ENCODE assay signal across 9 cellular contexts in genomic region chr3:72380193-72380592, GRCh38.
DNase-seq lines count a peak whose midpoint lies in the region; TF ChIP-seq lines count a peak whose summit lies in the region.
"Had no signal": no experiment of that assay in that cellular context is flagged by ENCODE, and none has a peak within 500 bp of the region (broad histone marks: within the 10 kb centered on the region; RNA-seq: fewer than 3 reads in every experiment).

No MANE protein-coding gene starts in this region.

- CTCF ChIA-PET in mammary epithelial cell (lab: Charles Lee; ENCODE audit: low non-redundant PET) = no interaction called here

- H3K27ac ChIP-seq in mammary epithelial cell (ENCODE audit: insufficient read depth, low read depth, low read length) (peak overlapping the region; percentile 11), layer of hippocampus (ENCODE audit: low read depth, low read length) (peak overlapping the region; percentile 87), spleen (no peak overlapping the region)

- no TSS peak for BruUV-seq in mammary epithelial cell (replicated peaks; lab: Mats Ljungman, UMichigan)

- H3K27me3 ChIP-seq in mammary epithelial cell (ENCODE audit: insufficient read depth, low read length) = no peaks in the 10 kb centered on the region
- no peaks in the 10 kb centered on the region for H3K27me3 ChIP-seq in layer of hippocampus (ENCODE audit: control insufficient read depth, insufficient read depth, low read length)
- H3K27me3 ChIP-seq in spleen (replicated peaks in 1 of 7) = no peaks in the 10 kb centered on the region

- peaks cover 26% of the 10 kb centered on the region for H3K4me1 ChIP-seq in mammary epithelial cell (ENCODE audit: insufficient read depth, low read length)
- H3K4me1 ChIP-seq in spleen = peaks cover 17 to 96% (median 57%) of the 10 kb centered on the region in 6 donors

- TF ChIP-seq CTCF in mammary epithelial cell (conservative IDR thresholded peaks at IDR 0.05 in 1 of 2, IDR thresholded peaks at IDR 0.05 in 1 of 2; ENCODE audit: extremely low read depth in 1 of 2, insufficient read depth in 1 of 2, low read depth in 1 of 2, low read length in 2 of 2) (no peak), spleen (IDR thresholded peaks at IDR 0.05 in 8 of 11, conservative IDR thresholded peaks at IDR 0.05 in 3 of 11) (no peak)

- no peaks in the 10 kb centered on the region for H3K9me3 ChIP-seq in mammary epithelial cell (replicated peaks; ENCODE audit: insufficient read depth, low read length)
- no peaks in the 10 kb centered on the region for H3K9me3 ChIP-seq in spleen

- no peak overlapping the region for H3K9ac ChIP-seq in mammary epithelial cell (ENCODE audit: insufficient read depth, low read length)

- H3K79me2 ChIP-seq in mammary epithelial cell (ENCODE audit: insufficient read depth, low read length) = peaks cover 68% of the 10 kb centered on the region

- TF ChIP-seq POLR2A in spleen (IDR thresholded peaks at IDR 0.05) = no peak

- H3K36me3 ChIP-seq in mammary epithelial cell (ENCODE audit: insufficient read depth, low read length) (peaks cover 14% of the 10 kb centered on the region), spleen (peaks cover 3 to 32% (median 20%) of the 10 kb centered on the region in 6 donors)

- dilution Hi-C loops in mammary epithelial cell (cut with HindIII; ENCODE audit: low sequenced_read_pairs) = no loop called here

- H3K4me3 ChIP-seq in mammary epithelial cell (replicated peaks in 1 of 3; ENCODE audit: insufficient read depth in 1 of 3, low read depth in 2 of 3, low read length in 3 of 3) (no peak overlapping the region), spleen (no peak overlapping the region)

- no peak overlapping the region for H2AFZ ChIP-seq in mammary epithelial cell (ENCODE audit: low read depth, low read length)

- in situ Hi-C loops in mammary epithelial cell (cut with MboI; ENCODE audit: low sequenced_read_pairs in 2 of 2) = no loop called here

- DNase-seq in A172 (ENCODE audit: low spot score) = peak; percentile 22
- DNase-seq in HT1080 (ENCODE audit: low read depth) = peak; percentile 10
- peak; percentile 46 for DNase-seq in mammary epithelial cell
- DNase-seq in NCI-H2107 (lab: John Stamatoyannopoulos, UW) = no peak
- DNase-seq in spleen = no peak
- DNase-seq in germinal center (ENCODE audit: low spot score) = no peak
- DNase-seq in activated CD4-positive, alpha-beta T cell treated with anti-CD3 and anti-CD28 coated beads, Interleukin-2, amount 50 U/mL, for 48 hours = no peak
- DNase-seq: stimulated activated CD4-positive, alpha-beta T cell treated with anti-CD3 and anti-CD28 coated beads, Interleukin-1b, Interleukin-23, amount 100 ng/mL, for 48 hours had no signal

- peak overlapping the region; percentile 25 for H3K4me2 ChIP-seq in mammary epithelial cell (ENCODE audit: insufficient read depth, low read depth, low read length)

- 13% methylated on average over 4 of the region's 4 CpGs for WGBS in mammary epithelial cell (ENCODE audit: low coverage, missing lambda C conversion rate)
- WGBS in spleen, 5 donors = 78 to 89% (median 89%) methylated on average over 4 of the region's 4 CpGs

- no peaks in the 10 kb centered on the region for H4K20me1 ChIP-seq in mammary epithelial cell (ENCODE audit: insufficient read depth, low read length)

- intact Hi-C loops in mammary epithelial cell (cut with micrococcal nuclease) (no loop called here), spleen (cut with DNase I; ENCODE audit: low total_unique reads) (no loop called here)

Comparison
In these comparisons a context has a peak if more than half of its experiments do, and no peak if none do; other contexts are left out.
1. DNase-seq: peak in A172 (single experiment), HT1080 (single experiment) and mammary epithelial cell (single experiment); none in NCI-H2107 (single experiment), spleen (single experiment), germinal center (single experiment) and activated CD4-positive, alpha-beta T cell treated with anti-CD3 and anti-CD28 coated beads, Interleukin-2, amount 50 U/mL, for 48 hours (0 of 2).
2. H3K27ac ChIP-seq: peak in mammary epithelial cell (single experiment) and layer of hippocampus (single experiment); none in spleen (0 of 8).